1 cellular context compared by ENCODE assay signal in the genomic region with DNA sequence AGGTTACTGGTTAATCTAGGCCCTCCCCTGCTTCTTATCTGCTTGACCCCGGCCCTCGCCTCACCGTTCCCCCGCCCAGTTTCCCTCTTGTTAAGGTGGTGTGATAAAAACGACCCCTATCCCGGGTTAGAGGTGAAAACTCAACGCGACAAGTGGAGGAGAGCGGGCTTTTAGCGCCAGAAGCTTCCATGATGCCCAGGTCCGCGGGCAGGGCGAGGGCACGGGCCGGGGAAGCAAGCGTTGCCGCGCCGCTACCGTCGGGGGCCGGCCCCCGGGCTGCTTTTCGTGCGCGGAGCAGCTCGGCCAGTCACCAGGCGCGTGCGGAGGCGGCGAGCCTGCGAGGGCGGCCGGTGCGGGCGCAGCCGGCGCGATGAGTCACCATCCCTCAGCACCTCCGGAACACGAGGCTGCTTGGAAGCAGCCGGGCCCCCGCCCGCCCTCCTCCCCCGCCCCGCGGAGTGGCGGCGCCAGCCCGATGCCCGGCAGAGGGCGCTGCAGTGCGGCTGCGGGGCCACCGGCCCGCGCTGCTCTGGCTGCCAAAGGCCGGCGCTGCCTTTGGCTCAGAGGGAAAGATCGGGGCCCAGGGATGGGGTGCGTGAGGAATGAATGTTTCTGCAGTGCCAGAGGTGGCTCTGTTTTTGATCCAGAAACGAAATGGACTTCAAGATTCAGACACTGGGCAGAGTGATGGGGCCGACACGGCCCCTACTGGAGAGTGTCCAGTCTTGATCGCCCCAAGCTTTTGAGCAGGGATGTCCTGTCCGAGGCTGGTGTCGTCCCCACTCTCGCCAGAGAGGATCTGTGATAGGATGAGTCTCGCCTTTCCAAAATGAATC.
TF ChIP-seq lines count a peak whose summit lies in the region.

No MANE protein-coding gene starts in this region.

TF ChIP-seq in HEK293, 187 proteins besides CTCF, POLR2A, EP300 and RAD21 (continued from another document and continues in another):
- no peak for TF ChIP-seq WT1 (tag by site-specific recombination; IDR thresholded peaks at IDR 0.05)
- TF ChIP-seq ZNF692 (tag by site-specific recombination; IDR thresholded peaks at IDR 0.05) = no peak
- TF ChIP-seq SCRT2 (tag by site-specific recombination; IDR thresholded peaks at IDR 0.05) = no peak
- TF ChIP-seq ZNF341 (tag by site-specific recombination; IDR thresholded peaks at IDR 0.05; ENCODE audit: low read depth) = no peak
- no peak for TF ChIP-seq ZSCAN18 (tag by site-specific recombination; IDR thresholded peaks at IDR 0.05)
- TF ChIP-seq ZNF184 (tag by site-specific recombination; IDR thresholded peaks at IDR 0.05) = 0 out of 2 replicates have a peak, but pooled peaks have one; percentile 20
- TF ChIP-seq ZNF221 (tag by site-specific recombination; IDR thresholded peaks at IDR 0.05; ENCODE audit: borderline replicate concordance) = no peak
- TF ChIP-seq GLI2 (tag by site-specific recombination; IDR thresholded peaks at IDR 0.05; ENCODE audit: borderline replicate concordance, low read depth) = no peak
- no peak for TF ChIP-seq ZNF394 (tag by site-specific recombination; IDR thresholded peaks at IDR 0.05; ENCODE audit: borderline replicate concordance)
- TF ChIP-seq ZNF785 (tag by site-specific recombination; IDR thresholded peaks at IDR 0.05) = no peak
- no peak for TF ChIP-seq PRDM10 (tag by site-specific recombination; IDR thresholded peaks at IDR 0.05)
- no peak for TF ChIP-seq ZBTB48 (tag by site-specific recombination; IDR thresholded peaks at IDR 0.05)
- TF ChIP-seq ZBTB1 (tag by site-specific recombination; IDR thresholded peaks at IDR 0.05) = no peak
- TF ChIP-seq, protein P1, sequence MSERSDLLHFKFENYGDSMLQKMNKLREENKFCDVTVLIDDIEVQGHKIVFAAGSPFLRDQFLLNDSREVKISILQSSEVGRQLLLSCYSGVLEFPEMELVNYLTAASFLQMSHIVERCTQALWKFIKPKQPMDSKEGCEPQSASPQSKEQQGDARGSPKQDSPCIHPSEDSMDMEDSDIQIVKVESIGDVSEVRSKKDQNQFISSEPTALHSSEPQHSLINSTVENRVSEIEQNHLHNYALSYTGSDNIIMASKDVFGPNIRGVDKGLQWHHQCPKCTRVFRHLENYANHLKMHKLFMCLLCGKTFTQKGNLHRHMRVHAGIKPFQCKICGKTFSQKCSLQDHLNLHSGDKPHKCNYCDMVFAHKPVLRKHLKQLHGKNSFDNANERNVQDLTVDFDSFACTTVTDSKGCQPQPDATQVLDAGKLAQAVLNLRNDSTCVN (tag by site-specific recombination; optimal IDR thresholded peaks at IDR 0.05) = peak; percentile 60
- TF ChIP-seq, protein P2, sequence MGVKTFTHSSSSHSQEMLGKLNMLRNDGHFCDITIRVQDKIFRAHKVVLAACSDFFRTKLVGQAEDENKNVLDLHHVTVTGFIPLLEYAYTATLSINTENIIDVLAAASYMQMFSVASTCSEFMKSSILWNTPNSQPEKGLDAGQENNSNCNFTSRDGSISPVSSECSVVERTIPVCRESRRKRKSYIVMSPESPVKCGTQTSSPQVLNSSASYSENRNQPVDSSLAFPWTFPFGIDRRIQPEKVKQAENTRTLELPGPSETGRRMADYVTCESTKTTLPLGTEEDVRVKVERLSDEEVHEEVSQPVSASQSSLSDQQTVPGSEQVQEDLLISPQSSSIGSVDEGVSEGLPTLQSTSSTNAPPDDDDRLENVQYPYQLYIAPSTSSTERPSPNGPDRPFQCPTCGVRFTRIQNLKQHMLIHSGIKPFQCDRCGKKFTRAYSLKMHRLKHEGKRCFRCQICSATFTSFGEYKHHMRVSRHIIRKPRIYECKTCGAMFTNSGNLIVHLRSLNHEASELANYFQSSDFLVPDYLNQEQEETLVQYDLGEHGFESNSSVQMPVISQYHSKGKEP (tag by site-specific recombination; IDR thresholded peaks at IDR 0.05) = no peak
- TF ChIP-seq, protein P3, sequence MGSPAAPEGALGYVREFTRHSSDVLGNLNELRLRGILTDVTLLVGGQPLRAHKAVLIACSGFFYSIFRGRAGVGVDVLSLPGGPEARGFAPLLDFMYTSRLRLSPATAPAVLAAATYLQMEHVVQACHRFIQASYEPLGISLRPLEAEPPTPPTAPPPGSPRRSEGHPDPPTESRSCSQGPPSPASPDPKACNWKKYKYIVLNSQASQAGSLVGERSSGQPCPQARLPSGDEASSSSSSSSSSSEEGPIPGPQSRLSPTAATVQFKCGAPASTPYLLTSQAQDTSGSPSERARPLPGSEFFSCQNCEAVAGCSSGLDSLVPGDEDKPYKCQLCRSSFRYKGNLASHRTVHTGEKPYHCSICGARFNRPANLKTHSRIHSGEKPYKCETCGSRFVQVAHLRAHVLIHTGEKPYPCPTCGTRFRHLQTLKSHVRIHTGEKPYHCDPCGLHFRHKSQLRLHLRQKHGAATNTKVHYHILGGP (tag by site-specific recombination; IDR thresholded peaks at IDR 0.05) = no peak
- no peak for TF ChIP-seq ZNF514 (tag by site-specific recombination; IDR thresholded peaks at IDR 0.05)
- TF ChIP-seq ZNF138 (tag by site-specific recombination; IDR thresholded peaks at IDR 0.05; ENCODE audit: borderline replicate concordance) = no peak
- TF ChIP-seq KLF10 (tag by site-specific recombination; IDR thresholded peaks at IDR 0.05) = peak; percentile 73; the same call in 1 of the 2 replicates
- TF ChIP-seq ATF2 (tag by site-specific recombination; IDR thresholded peaks at IDR 0.05; ENCODE audit: low read depth) = no peak
- no peak for TF ChIP-seq ZNF114 (tag by site-specific recombination; IDR thresholded peaks at IDR 0.05)
- TF ChIP-seq ZNF610 (tag by site-specific recombination; IDR thresholded peaks at IDR 0.05; ENCODE audit: borderline replicate concordance) = no peak
- TF ChIP-seq RBAK (tag by site-specific recombination; IDR thresholded peaks at IDR 0.05) = no peak
- no peak for TF ChIP-seq ZNF148 (tag by site-specific recombination; IDR thresholded peaks at IDR 0.05; ENCODE audit: borderline replicate concordance)
- no peak for TF ChIP-seq ZNF37A (tag by site-specific recombination; IDR thresholded peaks at IDR 0.05)
- no peak for TF ChIP-seq PRDM4 (tag by site-specific recombination; IDR thresholded peaks at IDR 0.05)
- TF ChIP-seq ZNF704 (tag by site-specific recombination; IDR thresholded peaks at IDR 0.05) = no peak
- TF ChIP-seq ZNF239 (tag by site-specific recombination; IDR thresholded peaks at IDR 0.05) = no peak
- TF ChIP-seq ZBTB17 (tag by site-specific recombination; IDR thresholded peaks at IDR 0.05) = no peak
- no peak for TF ChIP-seq KLF8 (tag by site-specific recombination; IDR thresholded peaks at IDR 0.05)
- no peak for TF ChIP-seq ZNF354C (tag by site-specific recombination; IDR thresholded peaks at IDR 0.05; ENCODE audit: borderline replicate concordance, low read depth)
- TF ChIP-seq, protein P4, sequence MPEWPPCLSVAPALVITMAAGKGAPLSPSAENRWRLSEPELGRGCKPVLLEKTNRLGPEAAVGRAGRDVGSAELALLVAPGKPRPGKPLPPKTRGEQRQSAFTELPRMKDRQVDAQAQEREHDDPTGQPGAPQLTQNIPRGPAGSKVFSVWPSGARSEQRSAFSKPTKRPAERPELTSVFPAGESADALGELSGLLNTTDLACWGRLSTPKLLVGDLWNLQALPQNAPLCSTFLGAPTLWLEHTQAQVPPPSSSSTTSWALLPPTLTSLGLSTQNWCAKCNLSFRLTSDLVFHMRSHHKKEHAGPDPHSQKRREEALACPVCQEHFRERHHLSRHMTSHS (tag by site-specific recombination; IDR thresholded peaks at IDR 0.05) = no peak
